Comparison of ENCODE assay signal across 31 cellular contexts in genomic region chr7:106444068-106444655, GRCh38.
"Had no signal": no experiment of that assay in that cellular context is flagged by ENCODE, and none has a peak within 500 bp of the region (broad histone marks: within the 10 kb centered on the region; RNA-seq: fewer than 3 reads in every experiment).

No MANE protein-coding gene starts in this region.

- DNase-seq: activated CD4-positive, alpha-beta memory T cell treated with anti-CD3 and anti-CD28 coated beads for 36 hours; activated CD4-positive, alpha-beta T cell treated with anti-CD3 and anti-CD28 coated beads for 36 hours; activated CD4-positive, alpha-beta T cell treated with anti-CD3 and anti-CD28 coated beads, Interleukin-2, amount 10 ng/mL, durations not matched to agents 24 days and 14 days; activated CD4-positive, CD25-positive, alpha-beta regulatory T cell; activated CD4-positive, CD25-positive, alpha-beta regulatory T cell treated with anti-CD3 and anti-CD28 coated beads, Interleukin-2, amount 50 U/mL, for 72 hours; activated CD8-positive, alpha-beta memory T cell treated with anti-CD3 and anti-CD28 coated beads, Interleukin-2, amount 10 ng/mL, durations not matched to agents 7 days and 5 days; activated CD8-positive, alpha-beta memory T cell treated with anti-CD3 and anti-CD28 coated beads, Interleukin-2, amount 50 U/mL, for 4 hours; activated CD8-positive, alpha-beta T cell treated with anti-CD3 and anti-CD28 coated beads, Interleukin-2, amount 10 ng/mL, durations not matched to agents 7 days and 5 days; activated effector memory CD4-positive, alpha-beta T cell treated with anti-CD3 and anti-CD28 coated beads, Interleukin-2, amount 50 U/mL, for 16 hours; activated naive CD4-positive, alpha-beta T cell treated with anti-CD3 and anti-CD28 coated beads for 36 hours; activated naive CD8-positive, alpha-beta T cell treated with anti-CD3 and anti-CD28 coated beads, Interleukin-2, amount 10 ng/mL, durations not matched to agents 7 days and 5 days; activated T-cell treated with anti-CD3 and anti-CD28 coated beads, Interleukin-2, amount 50 U/mL, for 1 hour; activated T-cell treated with anti-CD3 and anti-CD28 coated beads, Interleukin-2, amount 50 U/mL, for 48 hours; central memory CD4-positive, alpha-beta T cell; cerebellar nuclear complex; dorsolateral prefrontal cortex; effector memory CD4-positive, alpha-beta T cell; endodermal cell; foreskin keratinocyte; head of caudate nucleus; T-helper 2 cell had no signal

- H3K9me3 Mint-ChIP-seq: activated CD4-positive, alpha-beta memory T cell treated with anti-CD3 and anti-CD28 coated beads for 36 hours had no signal

- H3K36me3 ChIP-seq: ascending aorta, breast epithelium, cardiac muscle cell had no signal

- H3K4me3 ChIP-seq: ascending aorta, breast epithelium, cardiac muscle cell, coronary artery, dorsolateral prefrontal cortex had no signal

- H3K27me3 ChIP-seq: ascending aorta, breast epithelium, cardiac muscle cell, foreskin keratinocyte had no signal

- H3K27ac ChIP-seq: ascending aorta, breast epithelium, cardiac muscle cell, coronary artery, dorsolateral prefrontal cortex, foreskin keratinocyte had no signal

- H3K4me1 Mint-ChIP-seq: activated CD8-positive, alpha-beta memory T cell treated with anti-CD3 and anti-CD28 coated beads, Interleukin-2, amount 10 ng/mL, durations not matched to agents 7 days and 5 days; activated naive CD8-positive, alpha-beta T cell treated with anti-CD3 and anti-CD28 coated beads, Interleukin-2, amount 10 ng/mL, durations not matched to agents 7 days and 5 days; brain; endodermal cell had no signal

- H3K36me3 Mint-ChIP-seq: activated CD4-positive, alpha-beta memory T cell treated with anti-CD3 and anti-CD28 coated beads for 36 hours; activated naive CD8-positive, alpha-beta T cell treated with anti-CD3 and anti-CD28 coated beads, Interleukin-2, amount 10 ng/mL, durations not matched to agents 7 days and 5 days; brain had no signal

- H3K4me1 ChIP-seq: ascending aorta, breast epithelium, foreskin keratinocyte had no signal

- H3K27ac Mint-ChIP-seq: activated CD4-positive, alpha-beta memory T cell treated with anti-CD3 and anti-CD28 coated beads for 36 hours; activated CD4-positive, alpha-beta T cell treated with anti-CD3 and anti-CD28 coated beads for 36 hours; activated CD4-positive, alpha-beta T cell treated with anti-CD3 and anti-CD28 coated beads, Interleukin-2, amount 10 ng/mL, durations not matched to agents 24 days and 14 days; activated CD8-positive, alpha-beta memory T cell treated with anti-CD3 and anti-CD28 coated beads, Interleukin-2, amount 10 ng/mL, durations not matched to agents 7 days and 5 days; activated CD8-positive, alpha-beta T cell treated with anti-CD3 and anti-CD28 coated beads, Interleukin-2, amount 10 ng/mL, durations not matched to agents 7 days and 5 days; activated naive CD4-positive, alpha-beta T cell treated with anti-CD3 and anti-CD28 coated beads for 36 hours; activated naive CD4-positive, alpha-beta T cell treated with anti-CD3 and anti-CD28 coated beads, Interleukin-2, amount 50 U/mL, for 72 hours; activated naive CD8-positive, alpha-beta T cell treated with anti-CD3 and anti-CD28 coated beads, Interleukin-2, amount 10 ng/mL, durations not matched to agents 7 days and 5 days; activated T-helper 1 cell treated with anti-CD3 and anti-CD28 coated beads, Interleukin-12 subunit alpha, Interleukin-12 subunit beta, Interleukin-2, Interleukin-4 antibody, amounts not matched to agents 30 ng/mL and 10 ng/mL and 1 ng/mL, durations not matched to agents 14 hours and 24 hours and 36 hours; activated T-helper 2 cell treated with anti-CD3 and anti-CD28 coated beads, Interferon-gamma antibody, Interleukin-2, Interleukin-4, amounts not matched to agents 10 μg/mL and 5 μg/mL and 100 μg/mL, durations not matched to agents 14 hours and 24 hours and 36 hours; brain; dendritic cell treated with granulocyte-macrophage colony-stimulating factor and Interleukin-4, amounts not matched to agents 40 ng/mL and 50 ng/mL, for 4 days; endodermal cell had no signal

- H3K4me3 Mint-ChIP-seq: activated CD4-positive, alpha-beta memory T cell treated with anti-CD3 and anti-CD28 coated beads for 36 hours; activated CD4-positive, alpha-beta T cell treated with anti-CD3 and anti-CD28 coated beads for 36 hours; activated CD4-positive, alpha-beta T cell treated with anti-CD3 and anti-CD28 coated beads, Interleukin-2, amount 10 ng/mL, durations not matched to agents 24 days and 14 days; activated CD8-positive, alpha-beta memory T cell treated with anti-CD3 and anti-CD28 coated beads, Interleukin-2, amount 10 ng/mL, durations not matched to agents 7 days and 5 days; activated CD8-positive, alpha-beta T cell treated with anti-CD3 and anti-CD28 coated beads, Interleukin-2, amount 10 ng/mL, durations not matched to agents 7 days and 5 days; activated naive CD4-positive, alpha-beta T cell treated with anti-CD3 and anti-CD28 coated beads for 36 hours; activated naive CD8-positive, alpha-beta T cell treated with anti-CD3 and anti-CD28 coated beads, Interleukin-2, amount 10 ng/mL, durations not matched to agents 7 days and 5 days; activated T-helper 1 cell treated with anti-CD3 and anti-CD28 coated beads, Interleukin-12 subunit alpha, Interleukin-12 subunit beta, Interleukin-2, Interleukin-4 antibody, amounts not matched to agents 30 ng/mL and 10 ng/mL and 1 ng/mL, durations not matched to agents 14 hours and 24 hours and 36 hours; brain; dendritic cell treated with granulocyte-macrophage colony-stimulating factor and Interleukin-4, amounts not matched to agents 40 ng/mL and 50 ng/mL, for 4 days; endodermal cell had no signal

- H3K9me3 ChIP-seq: ascending aorta, breast epithelium had no signal

- ATAC-seq: activated CD4-positive, alpha-beta T cell treated with anti-CD3 and anti-CD28 coated beads for 36 hours; activated CD8-positive, alpha-beta memory T cell treated with anti-CD3 and anti-CD28 coated beads, Interleukin-2, amount 10 ng/mL, durations not matched to agents 7 days and 5 days; activated CD8-positive, alpha-beta T cell treated with anti-CD3 and anti-CD28 coated beads, Interleukin-2, amount 10 ng/mL, durations not matched to agents 7 days and 5 days; activated naive CD4-positive, alpha-beta T cell treated with anti-CD3 and anti-CD28 coated beads, Interleukin-2, amount 50 U/mL, for 72 hours; esophagus mucosa; foreskin keratinocyte had no signal
